In the genomic region with DNA sequence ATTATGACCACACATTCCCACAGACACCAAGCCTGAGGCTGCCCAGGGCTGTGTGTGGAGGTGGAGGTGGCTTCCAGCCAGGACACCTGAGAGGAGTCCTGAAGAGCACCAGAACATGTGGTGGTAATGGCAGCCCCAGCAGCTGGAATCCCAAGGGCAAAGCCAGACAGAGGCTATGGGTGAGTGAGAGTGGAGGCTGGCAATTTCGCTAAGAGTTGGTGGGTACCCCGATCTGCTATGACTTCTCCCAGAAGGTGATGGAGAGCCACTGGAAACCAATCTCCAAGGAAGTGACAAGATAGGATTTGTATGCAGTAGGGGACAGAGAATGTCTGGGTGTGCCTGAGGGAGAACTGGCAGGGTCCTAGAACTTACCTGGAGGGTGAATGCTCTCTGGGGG, we compare ENCODE assay signal across 13 cellular contexts.
"Had no signal": no experiment of that assay in that cellular context is flagged by ENCODE, and none has a peak within 500 bp of the region (broad histone marks: within the 10 kb centered on the region; RNA-seq: fewer than 3 reads in every experiment).

No MANE protein-coding gene starts in this region.

- H3K4me3 Mint-ChIP-seq: activated naive CD4-positive, alpha-beta T cell treated with anti-CD3 and anti-CD28 coated beads for 36 hours; activated T-helper 1 cell treated with anti-CD3 and anti-CD28 coated beads, Interleukin-12 subunit alpha, Interleukin-12 subunit beta, Interleukin-2, Interleukin-4 antibody, amounts not matched to agents 30 ng/mL and 10 ng/mL and 1 ng/mL, durations not matched to agents 14 hours and 24 hours and 36 hours; natural killer cell treated with Interleukin-12 subunit alpha and Interleukin-12 subunit beta and Interleukin-15 and Interleukin-18, amount 100 ng/mL, for 72 hours had no signal

- ATAC-seq: activated CD4-positive, CD25-positive, alpha-beta regulatory T cell treated with anti-CD3 and anti-CD28 coated beads, Interleukin-2, amount 50 U/mL, for 24 hours; natural killer cell treated with Interleukin-12 subunit alpha and Interleukin-12 subunit beta and Interleukin-15 and Interleukin-18, amount 100 ng/mL, for 72 hours; sciatic nerve had no signal

- DNase-seq: activated naive CD4-positive, alpha-beta T cell treated with anti-CD3 and anti-CD28 coated beads for 36 hours; amniotic stem cell; esophagus squamous epithelium; left ventricle myocardium inferior; mesenchymal stem cell; occipital lobe; substantia nigra; trophoblast cell had no signal

- H3K79me2 ChIP-seq: hepatocyte had no signal

- H3K27me3 Mint-ChIP-seq: natural killer cell treated with Interleukin-12 subunit alpha and Interleukin-12 subunit beta and Interleukin-15 and Interleukin-18, amount 100 ng/mL, for 72 hours had no signal

- H3K4me2 ChIP-seq: hepatocyte had no signal

- H3K27ac Mint-ChIP-seq: activated naive CD4-positive, alpha-beta T cell treated with anti-CD3 and anti-CD28 coated beads for 36 hours; natural killer cell treated with Interleukin-12 subunit alpha and Interleukin-12 subunit beta and Interleukin-15 and Interleukin-18, amount 100 ng/mL, for 72 hours had no signal

- H3K4me1 ChIP-seq: esophagus squamous epithelium, left ventricle myocardium inferior had no signal

- H3K27ac ChIP-seq: esophagus squamous epithelium, hepatocyte, left ventricle myocardium inferior had no signal

- H3K4me3 ChIP-seq: esophagus squamous epithelium, hepatocyte, left ventricle myocardium inferior had no signal

- H3K27me3 ChIP-seq: esophagus squamous epithelium, hepatocyte had no signal

- H3K9me3 Mint-ChIP-seq: activated naive CD4-positive, alpha-beta T cell treated with anti-CD3 and anti-CD28 coated beads for 36 hours; activated T-helper 1 cell treated with anti-CD3 and anti-CD28 coated beads, Interleukin-12 subunit alpha, Interleukin-12 subunit beta, Interleukin-2, Interleukin-4 antibody, amounts not matched to agents 30 ng/mL and 10 ng/mL and 1 ng/mL, durations not matched to agents 14 hours and 24 hours and 36 hours; natural killer cell treated with Interleukin-12 subunit alpha and Interleukin-12 subunit beta and Interleukin-15 and Interleukin-18, amount 100 ng/mL, for 72 hours had no signal

- H3K9me3 ChIP-seq: esophagus squamous epithelium, left ventricle myocardium inferior had no signal
